In genomic region chr4:34362654-34363053, GRCh38 we compare ENCODE assay signal across 1 cellular context.
TF ChIP-seq lines count a peak whose summit lies in the region.

No MANE protein-coding gene starts in this region.

TF ChIP-seq in SK-N-SH, 30 proteins besides CTCF, POLR2A, EP300 and RAD21 (continued from another document):
- no peak for TF ChIP-seq USF2 (IDR thresholded peaks at IDR 0.05; ENCODE audit: borderline replicate concordance, low read depth, low read length)
